In genomic region chr7:149866817-149867447, GRCh38 we compare ENCODE assay signal across 11 cellular contexts. TPM values are rescaled to one million over a fixed set of nuclear protein-coding genes. Genes with fewer than 3 reads are reported as not detected.
DNase-seq lines count a peak whose midpoint lies in the region; ATAC-seq, FAIRE-seq and TF ChIP-seq lines count a peak whose summit lies in the region.
"Had no signal": no experiment of that assay in that cellular context is flagged by ENCODE, and none has a peak within 500 bp of the region (broad histone marks: within the 10 kb centered on the region; RNA-seq: fewer than 3 reads in every experiment).

No MANE protein-coding gene starts in this region.

- no peak for ATAC-seq in RWPE2 (ENCODE audit: low read depth)
- ATAC-seq in sciatic nerve = no peak
- ATAC-seq in GM19351 (IDR thresholded peaks at IDR 0.05; ENCODE audit: unreplicated experiment) = no peak

- no peak for FAIRE-seq in bronchial epithelial cell (lab: Jason Lieb, UNC)

- intact Hi-C loops in activated naive CD4-positive, alpha-beta T cell treated with anti-CD3 and anti-CD28 coated beads for 36 hours (cut with micrococcal nuclease) = no loop called here
- intact Hi-C loops in sciatic nerve (cut with DNase I) = no loop called here

- peaks cover 86% of the 10 kb centered on the region for H3K4me1 Mint-ChIP-seq in activated naive CD4-positive, alpha-beta T cell treated with anti-CD3 and anti-CD28 coated beads for 36 hours (ENCODE audit: low read depth)
- H3K4me1 Mint-ChIP-seq: H9 had no signal

- no peak overlapping the region for H3K4me3 Mint-ChIP-seq in activated naive CD4-positive, alpha-beta T cell treated with anti-CD3 and anti-CD28 coated beads for 36 hours
- H3K4me3 Mint-ChIP-seq: H9 had no signal

- DNase-seq in activated naive CD4-positive, alpha-beta T cell treated with anti-CD3 and anti-CD28 coated beads for 36 hours = peak; percentile 59
- no peak for DNase-seq in activated naive CD4-positive, alpha-beta T cell (lab: John Stamatoyannopoulos, UW)
- DNase-seq in RWPE2 (ENCODE audit: low spot score) (peak; percentile 27), bronchial epithelial cell (ENCODE audit: low read depth) (peak; percentile 76), sciatic nerve (ENCODE audit: low spot score) (peak; percentile 48), activated gamma-delta T cell (lab: John Stamatoyannopoulos, UW) (no peak), NCI-H2081 treated with DMSO at 0.1 percent for 48 hours (lab: John Stamatoyannopoulos, UW) (no peak)
- DNase-seq: activated T-cell treated with anti-CD3 and anti-CD28 coated beads, Interleukin-2, amount 50 U/mL, for 1 hour; H9; midbrain had no signal

- H3K27me3 ChIP-seq in RWPE2 (ENCODE audit: insufficient read depth, poor library complexity, severe bottlenecking) = no peaks in the 10 kb centered on the region
- H3K27me3 ChIP-seq in bronchial epithelial cell (ENCODE audit: control insufficient read depth, insufficient read depth, low read length) = no peaks in the 10 kb centered on the region

- TF ChIP-seq CTCF in RWPE2 (IDR thresholded peaks at IDR 0.05; ENCODE audit: poor library complexity, severe bottlenecking) (no peak), bronchial epithelial cell (IDR thresholded peaks at IDR 0.05; ENCODE audit: insufficient read depth, low read length, severe bottlenecking) (no peak)

- H3K36me3 Mint-ChIP-seq in activated naive CD4-positive, alpha-beta T cell treated with anti-CD3 and anti-CD28 coated beads for 36 hours (ENCODE audit: low read depth) = peaks cover 20% of the 10 kb centered on the region

- peak overlapping the region; percentile 93 for H3K27ac Mint-ChIP-seq in activated naive CD4-positive, alpha-beta T cell treated with anti-CD3 and anti-CD28 coated beads for 36 hours

- no peaks in the 10 kb centered on the region for H3K9me3 ChIP-seq in RWPE2 (ENCODE audit: severe bottlenecking)

- H3K9me3 Mint-ChIP-seq in activated naive CD4-positive, alpha-beta T cell treated with anti-CD3 and anti-CD28 coated beads for 36 hours = no peaks in the 10 kb centered on the region
- H3K9me3 Mint-ChIP-seq: H9 had no signal

- H3K4me1 ChIP-seq in RWPE2 (ENCODE audit: insufficient read depth, poor library complexity, severe bottlenecking) = no peaks in the 10 kb centered on the region

- CTCF ChIA-PET in activated naive CD4-positive, alpha-beta T cell treated with anti-CD3 and anti-CD28 coated beads for 36 hours (lab: Charles Lee) = interaction anchor here (0.8 to 1.3 kb wide), 4 partner anchors 12 to 17 kb away, joined by 3 to 4 read pairs (median 3); no protein-coding TSS in a partner anchor

- H3K36me3 ChIP-seq in RWPE2 (ENCODE audit: low read depth) = no peaks in the 10 kb centered on the region
- peaks cover 1% of the 10 kb centered on the region for H3K36me3 ChIP-seq in bronchial epithelial cell (ENCODE audit: control insufficient read depth, insufficient read depth, low read length)

- no peaks in the 10 kb centered on the region for H3K27me3 Mint-ChIP-seq in activated naive CD4-positive, alpha-beta T cell treated with anti-CD3 and anti-CD28 coated beads for 36 hours (ENCODE audit: low read depth)

- H3K27ac ChIP-seq in RWPE2 (ENCODE audit: poor library complexity, severe bottlenecking) = no peak overlapping the region

- no peak overlapping the region for H3K4me3 ChIP-seq in RWPE2 (ENCODE audit: severe bottlenecking)
- H3K4me3 ChIP-seq in bronchial epithelial cell (ENCODE audit: low read depth, low read length) = no peak overlapping the region

RNA-seq across cellular contexts. Expression of gene ATP6V0E2, which starts 6.8 kb away (rescaled TPM):
- 10 to 100 TPM; 31.8 to 32.4 TPM for total RNA-seq in activated naive CD4-positive, alpha-beta T cell treated with anti-CD3 and anti-CD28 coated beads for 36 hours
- total RNA-seq in bronchial epithelial cell (1.6 and 2.6 TPM in 2 replicates), sciatic nerve (34.8 TPM)

RNA-seq across cellular contexts. Expression of gene ZNF862, which starts 28.8 kb away (rescaled TPM):
- total RNA-seq in activated naive CD4-positive, alpha-beta T cell treated with anti-CD3 and anti-CD28 coated beads for 36 hours = 10 to 100 TPM; 17.6 to 19.4 TPM
- total RNA-seq in bronchial epithelial cell = 5.0 and 8.7 TPM in 2 replicates
- total RNA-seq in sciatic nerve = 34.1 TPM

Comparison
In these comparisons a context has a peak if more than half of its experiments do, and no peak if none do; other contexts are left out.
1. DNase-seq: peak in activated naive CD4-positive, alpha-beta T cell treated with anti-CD3 and anti-CD28 coated beads for 36 hours (single experiment), RWPE2 (single experiment), bronchial epithelial cell (single experiment) and sciatic nerve (single experiment); none in activated naive CD4-positive, alpha-beta T cell (0 of 4), activated gamma-delta T cell (single experiment) and NCI-H2081 treated with DMSO at 0.1 percent for 48 hours (single experiment).